ENCODE assay signal across 1 cellular context in genomic region chr5:179819296-179820126, GRCh38.
TF ChIP-seq lines count a peak whose summit lies in the region.

No MANE protein-coding gene starts in this region.

TF ChIP-seq in K562, 482 proteins besides CTCF, POLR2A, EP300 and RAD21 (continued from another document and continues in another):
- TF ChIP-seq, protein P1, sequence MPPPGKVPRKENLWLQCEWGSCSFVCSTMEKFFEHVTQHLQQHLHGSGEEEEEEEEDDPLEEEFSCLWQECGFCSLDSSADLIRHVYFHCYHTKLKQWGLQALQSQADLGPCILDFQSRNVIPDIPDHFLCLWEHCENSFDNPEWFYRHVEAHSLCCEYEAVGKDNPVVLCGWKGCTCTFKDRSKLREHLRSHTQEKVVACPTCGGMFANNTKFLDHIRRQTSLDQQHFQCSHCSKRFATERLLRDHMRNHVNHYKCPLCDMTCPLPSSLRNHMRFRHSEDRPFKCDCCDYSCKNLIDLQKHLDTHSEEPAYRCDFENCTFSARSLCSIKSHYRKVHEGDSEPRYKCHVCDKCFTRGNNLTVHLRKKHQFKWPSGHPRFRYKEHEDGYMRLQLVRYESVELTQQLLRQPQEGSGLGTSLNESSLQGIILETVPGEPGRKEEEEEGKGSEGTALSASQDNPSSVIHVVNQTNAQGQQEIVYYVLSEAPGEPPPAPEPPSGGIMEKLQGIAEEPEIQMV (tag; conservative IDR thresholded peaks at IDR 0.05; ENCODE audit: low read depth): peak; percentile 69; the same call in 1 of the 2 replicates
- TF ChIP-seq ARID3B (CRISPR knock-in tag; IDR thresholded peaks at IDR 0.05; ENCODE audit: borderline replicate concordance) (peak; percentile 96), RBM25 (IDR thresholded peaks at IDR 0.05; ENCODE audit: low read depth, low read length, severe bottlenecking) (no peak), SP1 (CRISPR knock-in tag; IDR thresholded peaks at IDR 0.05) (no peak; the same call in 1 of the 2 replicates), BCOR (IDR thresholded peaks at IDR 0.05) (no peak), NCOA4 (IDR thresholded peaks at IDR 0.05; ENCODE audit: partially characterized antibody) (no peak), PRDM10 (IDR thresholded peaks at IDR 0.05; ENCODE audit: partially characterized antibody) (peak; percentile 3), CHD2 (IDR thresholded peaks at IDR 0.05; ENCODE audit: low read depth, low read length) (0 out of 2 replicates have a peak, but pooled peaks have one; percentile 18), BDP1 (IDR thresholded peaks at IDR 0.05; ENCODE audit: insufficient read depth, insufficient read length) (no peak), ZNF197 (CRISPR knock-in tag; IDR thresholded peaks at IDR 0.05; ENCODE audit: low read depth) (peak; percentile 78; the same call in 1 of the 2 replicates), POLR2G (IDR thresholded peaks at IDR 0.05; ENCODE audit: low read depth, low read length) (peak; percentile 80), IRF2 (CRISPR knock-in tag; IDR thresholded peaks at IDR 0.05) (no peak), CEBPZ (IDR thresholded peaks at IDR 0.05; ENCODE audit: borderline replicate concordance, low read depth, low read length) (no peak), ZNF764 (CRISPR knock-in tag; IDR thresholded peaks at IDR 0.05; ENCODE audit: low read depth) (no peak), PTRF (tag; IDR thresholded peaks at IDR 0.05) (peak; percentile 30; the same call in 1 of the 2 replicates), ZNF398 (CRISPR knock-in tag; IDR thresholded peaks at IDR 0.05) (peak; percentile 74; the same call in 1 of the 2 replicates), MAFG (tag; conservative IDR thresholded peaks at IDR 0.05) (peak; percentile 86), SUPT5H (IDR thresholded peaks at IDR 0.05) (no peak), ZNF217 (CRISPR knock-in tag; IDR thresholded peaks at IDR 0.05) (no peak), CEBPB (tag; IDR thresholded peaks at IDR 0.05) (no peak), ELF1 (tag; IDR thresholded peaks at IDR 0.05) (peak; percentile 18; the same call in 1 of the 2 replicates), GATAD2A (IDR thresholded peaks at IDR 0.05) (peak; percentile 88), ZNF561 (CRISPR knock-in tag; conservative IDR thresholded peaks at IDR 0.05) (peak; percentile 36; the same call in 1 of the 2 replicates), CSDE1 (IDR thresholded peaks at IDR 0.05) (no peak), KDM4B (IDR thresholded peaks at IDR 0.05; ENCODE audit: borderline replicate concordance in 2 of 2, low read depth in 1 of 2) (0 out of 4 replicates have a peak, but pooled peaks of 1 of the 2 experiments have one; percentile 3), L3MBTL2 (IDR thresholded peaks at IDR 0.05) (peak; percentile 98), JUND (IDR thresholded peaks at IDR 0.05; ENCODE audit: borderline replicate concordance, low read depth, low read length) (peak; percentile 38), JUND (tag; IDR thresholded peaks at IDR 0.05; ENCODE audit: borderline replicate concordance, low read depth, low read length) (peak; percentile 13; the same call in 2 of the 3 replicates), DDX20 (tag; IDR thresholded peaks at IDR 0.05; ENCODE audit: low read depth) (no peak), CCAR2 (IDR thresholded peaks at IDR 0.05; ENCODE audit: low read depth, low read length) (no peak), ZNF134 (CRISPR knock-in tag; conservative IDR thresholded peaks at IDR 0.05) (peak; percentile 72; the same call in 1 of the 2 replicates), ZNF609 (CRISPR knock-in tag; IDR thresholded peaks at IDR 0.05; ENCODE audit: borderline replicate concordance) (no peak), NR4A1 (CRISPR knock-in tag; IDR thresholded peaks at IDR 0.05) (peak; percentile 95), NR4A1 (tag; IDR thresholded peaks at IDR 0.05) (peak; percentile 96), SRSF9 (IDR thresholded peaks at IDR 0.05; ENCODE audit: borderline replicate concordance, low read depth, low read length) (no peak), ZC3H11A (IDR thresholded peaks at IDR 0.05; ENCODE audit: low read depth, low read length) (no peak), ZNF354B (CRISPR knock-in tag; IDR thresholded peaks at IDR 0.05) (peak; percentile 78), TBL1XR1 (IDR thresholded peaks at IDR 0.05; ENCODE audit: low read length in 2 of 2) (no peak), ZNF785 (CRISPR knock-in tag; IDR thresholded peaks at IDR 0.05) (peak; percentile 50; the same call in 1 of the 2 replicates)
- TF ChIP-seq, protein P2, sequence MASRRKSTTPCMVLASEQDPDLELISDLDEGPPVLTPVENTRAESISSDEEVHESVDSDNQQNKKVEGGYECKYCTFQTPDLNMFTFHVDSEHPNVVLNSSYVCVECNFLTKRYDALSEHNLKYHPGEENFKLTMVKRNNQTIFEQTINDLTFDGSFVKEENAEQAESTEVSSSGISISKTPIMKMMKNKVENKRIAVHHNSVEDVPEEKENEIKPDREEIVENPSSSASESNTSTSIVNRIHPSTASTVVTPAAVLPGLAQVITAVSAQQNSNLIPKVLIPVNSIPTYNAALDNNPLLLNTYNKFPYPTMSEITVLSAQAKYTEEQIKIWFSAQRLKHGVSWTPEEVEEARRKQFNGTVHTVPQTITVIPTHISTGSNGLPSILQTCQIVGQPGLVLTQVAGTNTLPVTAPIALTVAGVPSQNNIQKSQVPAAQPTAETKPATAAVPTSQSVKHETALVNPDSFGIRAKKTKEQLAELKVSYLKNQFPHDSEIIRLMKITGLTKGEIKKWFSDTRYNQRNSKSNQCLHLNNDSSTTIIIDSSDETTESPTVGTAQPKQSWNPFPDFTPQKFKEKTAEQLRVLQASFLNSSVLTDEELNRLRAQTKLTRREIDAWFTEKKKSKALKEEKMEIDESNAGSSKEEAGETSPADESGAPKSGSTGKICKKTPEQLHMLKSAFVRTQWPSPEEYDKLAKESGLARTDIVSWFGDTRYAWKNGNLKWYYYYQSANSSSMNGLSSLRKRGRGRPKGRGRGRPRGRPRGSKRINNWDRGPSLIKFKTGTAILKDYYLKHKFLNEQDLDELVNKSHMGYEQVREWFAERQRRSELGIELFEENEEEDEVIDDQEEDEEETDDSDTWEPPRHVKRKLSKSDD (conservative IDR thresholded peaks at IDR 0.05; ENCODE audit: low read length): no peak
- TF ChIP-seq, protein P3, sequence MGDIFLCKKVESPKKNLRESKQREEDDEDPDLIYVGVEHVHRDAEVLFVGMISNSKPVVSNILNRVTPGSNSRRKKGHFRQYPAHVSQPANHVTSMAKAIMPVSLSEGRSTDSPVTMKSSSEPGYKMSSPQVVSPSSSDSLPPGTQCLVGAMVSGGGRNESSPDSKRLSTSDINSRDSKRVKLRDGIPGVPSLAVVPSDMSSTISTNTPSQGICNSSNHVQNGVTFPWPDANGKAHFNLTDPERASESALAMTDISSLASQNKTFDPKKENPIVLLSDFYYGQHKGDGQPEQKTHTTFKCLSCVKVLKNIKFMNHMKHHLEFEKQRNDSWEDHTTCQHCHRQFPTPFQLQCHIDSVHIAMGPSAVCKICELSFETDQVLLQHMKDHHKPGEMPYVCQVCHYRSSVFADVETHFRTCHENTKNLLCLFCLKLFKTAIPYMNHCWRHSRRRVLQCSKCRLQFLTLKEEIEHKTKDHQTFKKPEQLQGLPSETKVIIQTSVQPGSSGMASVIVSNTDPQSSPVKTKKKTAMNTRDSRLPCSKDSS (IDR thresholded peaks at IDR 0.05; ENCODE audit: low read depth, partially characterized antibody): no peak
